10 cellular contexts compared by ENCODE assay signal in genomic region chr2:236928353-236929153, GRCh38.
DNase-seq lines count a peak whose midpoint lies in the region; ATAC-seq and TF ChIP-seq lines count a peak whose summit lies in the region.
"Had no signal": no experiment of that assay in that cellular context is flagged by ENCODE, and none has a peak within 500 bp of the region (broad histone marks: within the 10 kb centered on the region; RNA-seq: fewer than 3 reads in every experiment).

No MANE protein-coding gene starts in this region.

- intact Hi-C loops in dorsolateral prefrontal cortex (cut with DNase I), result no loop called here

- no peak for TF ChIP-seq CTCF in dorsolateral prefrontal cortex (IDR thresholded peaks at IDR 0.05 in 54 of 56, conservative IDR thresholded peaks at IDR 0.05 in 2 of 56; ENCODE audit: low read depth in 1 of 56, partially characterized antibody in 56 of 56)

- no peak for ATAC-seq in HG03565 (IDR thresholded peaks at IDR 0.05; ENCODE audit: unreplicated experiment)

- in situ Hi-C loops in ACHN (cut with HindIII; ENCODE audit: low pct_ligation_motif_present, low pct_unique_long_range_greater_than_20kb, low sequenced_read_pairs), result no loop called here

- peak overlapping the region in 57 of 59 donors; percentile 2 to 59 (median 38) for H3K4me3 ChIP-seq in dorsolateral prefrontal cortex
- H3K4me3 ChIP-seq: HAP-1 had no signal

- peak overlapping the region in 5 of 59 donors; percentile 6 to 52 (median 44) for H3K27ac ChIP-seq in dorsolateral prefrontal cortex

- peak; percentile 17 for DNase-seq in ACHN
- DNase-seq in LHCN-M2 (ENCODE audit: low read depth), result peak; percentile 4
- DNase-seq in dorsolateral prefrontal cortex, result no peak
- DNase-seq in mucosa of gallbladder (ENCODE audit: low spot score), result peak; percentile 9
- no peak for DNase-seq in HT-29 (ENCODE audit: low spot score)
- no peak for DNase-seq in NCI-H1694 treated with DMSO at 0.1 percent for 48 hours (lab: John Stamatoyannopoulos, UW)
- no peak for DNase-seq in activated CD8-positive, alpha-beta memory T cell treated with anti-CD3 and anti-CD28 coated beads, Interleukin-2, amount 50 U/mL, for 48 hours
- DNase-seq: EL had no signal

- H3K27me3 ChIP-seq in dorsolateral prefrontal cortex, result no peaks in the 10 kb centered on the region

Comparison
In these comparisons a context has a peak if more than half of its experiments do, and no peak if none do; other contexts are left out.
1. DNase-seq: peak in ACHN (single experiment), LHCN-M2 (single experiment) and mucosa of gallbladder (single experiment); none in dorsolateral prefrontal cortex (0 of 10), HT-29 (single experiment), NCI-H1694 treated with DMSO at 0.1 percent for 48 hours (single experiment) and activated CD8-positive, alpha-beta memory T cell treated with anti-CD3 and anti-CD28 coated beads, Interleukin-2, amount 50 U/mL, for 48 hours (single experiment).